In genomic region chr17:29102046-29102445, GRCh38 we compare ENCODE assay signal across 25 cellular contexts. TPM values are rescaled to one million over a fixed set of nuclear protein-coding genes. Genes with fewer than 3 reads are reported as not detected.
DNase-seq lines count a peak whose midpoint lies in the region; ATAC-seq, FAIRE-seq and TF ChIP-seq lines count a peak whose summit lies in the region.
"Had no signal": no experiment of that assay in that cellular context is flagged by ENCODE, and none has a peak within 500 bp of the region (broad histone marks: within the 10 kb centered on the region; RNA-seq: fewer than 3 reads in every experiment).

No MANE protein-coding gene starts in this region.

- no peak overlapping the region for H2BK12ac ChIP-seq in neuronal stem cell (ENCODE audit: low read length)

- H3K4me1 Mint-ChIP-seq in GM23338: peaks cover 19% of the 10 kb centered on the region
- H3K4me1 Mint-ChIP-seq: stimulated activated memory B cell treated with anti-CD40 and anti-IgM and Interleukin-4, amounts not matched to agents 10 μg/mL and 1 μg/mL and 100 μg/mL, for 72 hours had no signal

- H3K14ac ChIP-seq in neuronal stem cell (ENCODE audit: low read length): no peak overlapping the region

- no peak overlapping the region for H2AFZ ChIP-seq in GM23338
- H2AFZ ChIP-seq in mammary epithelial cell (ENCODE audit: low read depth, low read length): no peak overlapping the region
- no peak overlapping the region for H2AFZ ChIP-seq in neuronal stem cell (ENCODE audit: low read length)
- H2AFZ ChIP-seq: hepatocyte had no signal

- no peaks in the 10 kb centered on the region for H3K9me3 Mint-ChIP-seq in GM23338
- H3K9me3 Mint-ChIP-seq: neural crest cell; stimulated activated memory B cell treated with anti-CD40 and anti-IgM and Interleukin-4, amounts not matched to agents 10 μg/mL and 1 μg/mL and 100 μg/mL, for 72 hours had no signal

- intact Hi-C loops in mammary epithelial cell (cut with micrococcal nuclease): loop anchor here (2.0 kb wide), 1 partner anchor 137 kb away; no protein-coding TSS in a partner anchor
- intact Hi-C loops in ascending aorta (cut with DNase I): no loop called here

- dilution Hi-C loops in mammary epithelial cell (cut with HindIII; ENCODE audit: low sequenced_read_pairs): no loop called here

- 87% methylated on average over 3 of the region's 3 CpGs for WGBS in mammary epithelial cell (ENCODE audit: low coverage, missing lambda C conversion rate)
- no CpG with 5 or more reads among the region's 3 CpGs for WGBS in neuronal stem cell (ENCODE audit: extremely low coverage in 2 of 2, insufficient read length in 2 of 2, insufficient replicate concordance in 1 of 2), 2 donors
- no CpG with 5 or more reads among the region's 3 CpGs for WGBS in mesendoderm (ENCODE audit: extremely low coverage, insufficient coverage, low lambda C conversion rate)

- no peaks in the 10 kb centered on the region for H3K79me1 ChIP-seq in neuronal stem cell (ENCODE audit: low read depth, low read length)
- no peaks in the 10 kb centered on the region for H3K79me1 ChIP-seq in mesendoderm (ENCODE audit: low read length)

- FAIRE-seq in GM12892 (lab: Jason Lieb, UNC): no peak
- FAIRE-seq: A549, GM19239 had no signal

- no peak overlapping the region for H4K91ac ChIP-seq in neuronal stem cell (ENCODE audit: low read depth, low read length, poor library complexity)

- no peaks in the 10 kb centered on the region for H3K9me3 ChIP-seq in mammary epithelial cell (replicated peaks; ENCODE audit: insufficient read depth, low read length)
- H3K9me3 ChIP-seq in neuronal stem cell (replicated peaks in 1 of 2; ENCODE audit: control insufficient read depth in 2 of 2, insufficient read depth in 1 of 2, low read depth in 1 of 2, low read length in 2 of 2): no peaks in the 10 kb centered on the region
- H3K9me3 ChIP-seq in ascending aorta: no peaks in the 10 kb centered on the region
- H3K9me3 ChIP-seq: A549, HAP-1, transverse colon had no signal

- H2BK5ac ChIP-seq in neuronal stem cell (ENCODE audit: low read length) (no peak overlapping the region), mesendoderm (ENCODE audit: low read length) (no peak overlapping the region)

- H4K8ac ChIP-seq in neuronal stem cell (ENCODE audit: low read depth, low read length) (no peak overlapping the region), mesendoderm (ENCODE audit: low read depth, low read length) (no peak overlapping the region)

- H3K27ac Mint-ChIP-seq in GM23338: no peak overlapping the region
- H3K27ac Mint-ChIP-seq: stimulated activated memory B cell treated with anti-CD40 and anti-IgM and Interleukin-4, amounts not matched to agents 10 μg/mL and 1 μg/mL and 100 μg/mL, for 72 hours had no signal

- no TSS peak for BruUV-seq in mammary epithelial cell (replicated peaks; lab: Mats Ljungman, UMichigan)

- H3K9me2 ChIP-seq in GM23338 (ENCODE audit: insufficient read depth): no peaks in the 10 kb centered on the region

- H3K56ac ChIP-seq in mesendoderm (ENCODE audit: low read length): no peak overlapping the region

- H3K9ac ChIP-seq in mammary epithelial cell (ENCODE audit: insufficient read depth, low read length) (peak overlapping the region; percentile 8), neuronal stem cell (ENCODE audit: low read depth, low read length, poor library complexity) (no peak overlapping the region), mesendoderm (ENCODE audit: low read length) (no peak overlapping the region)

- H3K79me2 ChIP-seq in GM23338 (replicated peaks; ENCODE audit: insufficient read depth) (no peaks in the 10 kb centered on the region), mammary epithelial cell (ENCODE audit: insufficient read depth, low read length) (no peaks in the 10 kb centered on the region), mesendoderm (ENCODE audit: control insufficient read depth, insufficient read depth, low read length) (no peaks in the 10 kb centered on the region)
- H3K79me2 ChIP-seq: hepatocyte had no signal

- H3K4me2 ChIP-seq in GM23338: no peak overlapping the region
- peak overlapping the region; percentile 46 for H3K4me2 ChIP-seq in mammary epithelial cell (ENCODE audit: insufficient read depth, low read depth, low read length)
- no peak overlapping the region for H3K4me2 ChIP-seq in neuronal stem cell (ENCODE audit: insufficient read depth, low read length, poor library complexity, severe bottlenecking)
- H3K4me2 ChIP-seq in mesendoderm (ENCODE audit: low read length): no peak overlapping the region
- H3K4me2 ChIP-seq: A549, hepatocyte had no signal

- peak; percentile 71 for DNase-seq in NCI-H82 (lab: John Stamatoyannopoulos, UW)
- no peak for DNase-seq in NCI-H82 treated with DMSO at 0.1 percent for 48 hours (lab: John Stamatoyannopoulos, UW; ENCODE audit: unreplicated experiment)
- DNase-seq in GM23338 (ENCODE audit: low spot score): no peak
- DNase-seq in mammary epithelial cell: no peak
- DNase-seq in neuronal stem cell (ENCODE audit: low spot score): no peak
- no peak for DNase-seq in ascending aorta (ENCODE audit: low spot score in 2 of 2)
- DNase-seq in GM12892 (ENCODE audit: insufficient read length): no peak
- DNase-seq in mesendoderm: no peak
- DNase-seq: activated effector memory CD4-positive, alpha-beta T cell treated with anti-CD3 and anti-CD28 coated beads, Interleukin-2, amount 50 U/mL, for 16 hours; amygdala; cerebellar nuclear complex; effector CD8-positive, alpha-beta T cell; islet precursor cell; NCI-H2029 treated with DMSO at 0.1 percent for 48 hours; NCI-H526; OCI-M1; T-helper 9 cell; transverse colon had no signal

- H3K36me3 Mint-ChIP-seq in GM23338 (ENCODE audit: low read depth): peaks cover 36% of the 10 kb centered on the region

- CTCF ChIA-PET in mammary epithelial cell (lab: Charles Lee; ENCODE audit: low non-redundant PET): interaction anchor here (1.0 kb wide), 1 partner anchor 137 kb away, joined by 5 read pairs; no protein-coding TSS in a partner anchor

- H4K20me1 ChIP-seq in GM23338 (replicated peaks; ENCODE audit: insufficient read depth) (no peaks in the 10 kb centered on the region), mammary epithelial cell (ENCODE audit: insufficient read depth, low read length) (no peaks in the 10 kb centered on the region)

- H2BK15ac ChIP-seq in neuronal stem cell (ENCODE audit: low read length) (no peak overlapping the region), mesendoderm (replicated peaks; ENCODE audit: low read depth) (no peak overlapping the region)

- H3K27me3 Mint-ChIP-seq in GM23338 (ENCODE audit: insufficient read depth, low read depth, poor library complexity): peaks cover 12% of the 10 kb centered on the region
- H3K27me3 Mint-ChIP-seq: stimulated activated memory B cell treated with anti-CD40 and anti-IgM and Interleukin-4, amounts not matched to agents 10 μg/mL and 1 μg/mL and 100 μg/mL, for 72 hours had no signal

- no peak overlapping the region for H2BK120ac ChIP-seq in neuronal stem cell (ENCODE audit: low read depth, low read length)
- no peak overlapping the region for H2BK120ac ChIP-seq in mesendoderm (ENCODE audit: low read depth, low read length)

- H3K27me3 ChIP-seq in GM23338 (ENCODE audit: insufficient read depth) (no peaks in the 10 kb centered on the region), mammary epithelial cell (ENCODE audit: insufficient read depth, low read length) (no peaks in the 10 kb centered on the region), neuronal stem cell (ENCODE audit: control insufficient read depth in 3 of 3, insufficient read depth in 3 of 3, low read depth in 1 of 3, low read length in 3 of 3) (no peaks in the 10 kb centered on the region), ascending aorta (no peaks in the 10 kb centered on the region), mesendoderm (ENCODE audit: insufficient read depth, low read length, poor library complexity) (no peaks in the 10 kb centered on the region)
- H3K27me3 ChIP-seq: hepatocyte, transverse colon had no signal

- in situ Hi-C loops in mammary epithelial cell (cut with MboI; ENCODE audit: low sequenced_read_pairs in 2 of 2): loop anchor here in 1 of 2 donors (25.0 kb wide), 1 partner anchor 365 kb away; the partner anchor contains the start of genes NEK8, TLCD1 and TRAF4

- H3K4me3 Mint-ChIP-seq in GM23338: no peak overlapping the region
- H3K4me3 Mint-ChIP-seq: neural crest cell; stimulated activated memory B cell treated with anti-CD40 and anti-IgM and Interleukin-4, amounts not matched to agents 10 μg/mL and 1 μg/mL and 100 μg/mL, for 72 hours had no signal

- H2AK5ac ChIP-seq in neuronal stem cell (ENCODE audit: low read depth, low read length): no peak overlapping the region
- no peak overlapping the region for H2AK5ac ChIP-seq in mesendoderm (ENCODE audit: low read length)

- peak overlapping the region; percentile 9 for H3K23ac ChIP-seq in neuronal stem cell (ENCODE audit: low read depth, low read length, poor library complexity)
- no peak overlapping the region for H3K23ac ChIP-seq in mesendoderm (ENCODE audit: low read length)

- H3K18ac ChIP-seq in neuronal stem cell (ENCODE audit: low read length): no peak overlapping the region
- no peak overlapping the region for H3K18ac ChIP-seq in mesendoderm (ENCODE audit: low read length)

- H3K36me3 ChIP-seq in GM23338 (ENCODE audit: insufficient read depth) (peaks cover 5% of the 10 kb centered on the region; the same call in 1 of the 2 replicates), mammary epithelial cell (ENCODE audit: insufficient read depth, low read length) (peaks cover 14% of the 10 kb centered on the region), neuronal stem cell (replicated peaks in 1 of 2; ENCODE audit: control insufficient read depth in 2 of 2, insufficient read depth in 2 of 2, low read length in 2 of 2) (peaks cover 15 to 46% of the 10 kb centered on the region in 2 donors), ascending aorta (peaks cover 81 to 98% of the 10 kb centered on the region in 2 donors), mesendoderm (ENCODE audit: control insufficient read depth, insufficient read depth, low read length) (no peaks in the 10 kb centered on the region)

- H3K4me3 ChIP-seq in GM23338 (no peak overlapping the region), mammary epithelial cell (replicated peaks in 1 of 3; ENCODE audit: insufficient read depth in 1 of 3, low read depth in 2 of 3, low read length in 3 of 3) (no peak overlapping the region), neuronal stem cell (ENCODE audit: low read length in 2 of 2) (no peak overlapping the region), ascending aorta (no peak overlapping the region), mesendoderm (ENCODE audit: low read length) (no peak overlapping the region)
- H3K4me3 ChIP-seq: A549, HAP-1, hepatocyte, transverse colon had no signal

- H3K4me1 ChIP-seq in GM23338 (ENCODE audit: insufficient read depth): no peaks in the 10 kb centered on the region
- peaks cover 24% of the 10 kb centered on the region for H3K4me1 ChIP-seq in mammary epithelial cell (ENCODE audit: insufficient read depth, low read length)
- peaks cover 0 to 3% of the 10 kb centered on the region in 2 donors for H3K4me1 ChIP-seq in neuronal stem cell (ENCODE audit: control insufficient read depth in 2 of 2, insufficient read depth in 1 of 2, low read depth in 1 of 2, low read length in 2 of 2)
- H3K4me1 ChIP-seq in ascending aorta: no peaks in the 10 kb centered on the region
- peaks cover 10% of the 10 kb centered on the region for H3K4me1 ChIP-seq in mesendoderm (ENCODE audit: control insufficient read depth, low read depth, low read length)
- H3K4me1 ChIP-seq: A549, HAP-1, transverse colon had no signal

- no peak for TF ChIP-seq POLR2A in GM12892 (IDR thresholded peaks at IDR 0.05; ENCODE audit: low read depth, low read length)

- TF ChIP-seq CTCF in GM23338 (conservative IDR thresholded peaks at IDR 0.05; ENCODE audit: low read depth in 2 of 2) (no peak), mammary epithelial cell (conservative IDR thresholded peaks at IDR 0.05 in 1 of 2, IDR thresholded peaks at IDR 0.05 in 1 of 2; ENCODE audit: extremely low read depth in 1 of 2, insufficient read depth in 1 of 2, low read depth in 1 of 2, low read length in 2 of 2) (no peak), ascending aorta (IDR thresholded peaks at IDR 0.05) (no peak)

- H3F3A ChIP-seq in GM23338 (replicated peaks; ENCODE audit: low read depth): no peaks in the 10 kb centered on the region

- ATAC-seq in GM23338: no peak; the same call in 2 of the 3 replicates
- ATAC-seq: A549; stimulated activated memory B cell treated with anti-CD40 and anti-IgM and Interleukin-4, amounts not matched to agents 10 μg/mL and 1 μg/mL and 100 μg/mL, for 72 hours had no signal

- H3K4ac ChIP-seq in neuronal stem cell (ENCODE audit: low read length) (no peak overlapping the region), mesendoderm (ENCODE audit: low read depth, low read length) (no peak overlapping the region)

- H4K5ac ChIP-seq in mesendoderm (ENCODE audit: low read length): no peak overlapping the region

- 0 out of 2 replicates have a peak overlapping the region, but pooled peaks have one; percentile 10 for H3K27ac ChIP-seq in GM23338 (ENCODE audit: low read depth)
- peak overlapping the region; percentile 24 for H3K27ac ChIP-seq in mammary epithelial cell (ENCODE audit: insufficient read depth, low read depth, low read length)
- no peak overlapping the region for H3K27ac ChIP-seq in neuronal stem cell (replicated peaks; ENCODE audit: low read length)
- H3K27ac ChIP-seq in ascending aorta: no peak overlapping the region
- H3K27ac ChIP-seq in mesendoderm (ENCODE audit: low read depth, low read length): no peak overlapping the region
- H3K27ac ChIP-seq: A549, C4-2B, hepatocyte, transverse colon had no signal

RNA-seq across cellular contexts. Expression of gene PIPOX, which starts 59.1 kb away (rescaled TPM):
- total RNA-seq in GM23338 (2014; rRNA removed; shearing (Covaris generic)): 34.6 and 42.8 TPM in 2 replicates
- polyA plus RNA-seq in GM23338 (2016; fragmentation: Nextera tagmentation; extraction: Ambion mirVana) (22.2 and 22.6 TPM in 2 replicates), mammary epithelial cell (0.11 TPM)
- total RNA-seq in mammary epithelial cell (1 to 10 TPM in 1 of 2 donors, under 1 TPM in 1; 0.40 to 1.2 TPM), ascending aorta (not detected)
- not detected for polyA minus RNA-seq in mammary epithelial cell
- polyA plus RNA-seq in neuronal stem cell (2013, experiment 1 of 2): 2.7 TPM
- polyA plus RNA-seq in neuronal stem cell (2013, experiment 2 of 2): 2.9 TPM
- polyA plus RNA-seq in GM12892 (2012; ENCODE audit: missing spikeins): 1.3 TPM
- 10.3 TPM for polyA plus RNA-seq in mesendoderm (2013, experiment 1 of 2)
- polyA plus RNA-seq in mesendoderm (2013, experiment 2 of 2): 10.9 TPM

Comparison
In these comparisons a context has a peak if more than half of its experiments do, and no peak if none do; other contexts are left out.
1. H3K27ac ChIP-seq: peak in GM23338 (single experiment) and mammary epithelial cell (single experiment); none in neuronal stem cell (single experiment), ascending aorta (0 of 2) and mesendoderm (single experiment).
2. RNA of gene PIPOX, which starts 59.1 kb away (total RNA-seq): 34.6 to 42.8 TPM in GM23338; 0.40 to 1.2 TPM in mammary epithelial cell and not detected in ascending aorta (single experiment); every median in the first group is over 10 times any median in the second.